In genomic region chr4:89067407-89067806, GRCh38 we compare ENCODE assay signal across 14 cellular contexts.
"Had no signal": no experiment of that assay in that cellular context is flagged by ENCODE, and none has a peak within 500 bp of the region (broad histone marks: within the 10 kb centered on the region; RNA-seq: fewer than 3 reads in every experiment).

No MANE protein-coding gene starts in this region.

- H3K36me3 ChIP-seq: esophagus muscularis mucosa, heart right ventricle, sigmoid colon, suprapubic skin had no signal

- H3K4me3 ChIP-seq: dorsolateral prefrontal cortex, esophagus muscularis mucosa, heart right ventricle, psoas muscle, sigmoid colon, suprapubic skin had no signal

- DNase-seq: amygdala; dorsolateral prefrontal cortex; foreskin melanocyte; heart right ventricle; psoas muscle; sigmoid colon; stimulated activated CD4-positive, alpha-beta T cell treated with anti-CD3 and anti-CD28 coated beads, Interleukin-12 subunit alpha, Interleukin-12 subunit beta, amount 100 ng/mL, for 4 hours; stimulated activated naive CD4-positive, alpha-beta T cell treated with Interleukin-2 at 50 U/mL for 16 hours had no signal

- H3K27ac Mint-ChIP-seq: activated naive CD4-positive, alpha-beta T cell treated with anti-CD3 and anti-CD28 coated beads, Interleukin-2, amount 50 U/mL, for 24 hours; activated T-helper 2 cell treated with anti-CD3 and anti-CD28 coated beads, Interferon-gamma antibody, Interleukin-2, Interleukin-4, amounts not matched to agents 10 μg/mL and 5 μg/mL and 100 μg/mL, durations not matched to agents 14 hours and 24 hours and 36 hours; T-helper 2 cell treated with Interferon-gamma antibody and Interleukin-4, amounts not matched to agents 5 μg/mL and 100 μg/mL, for 36 hours had no signal

- H3K4me1 ChIP-seq: esophagus muscularis mucosa, heart right ventricle, psoas muscle, sigmoid colon, suprapubic skin had no signal

- ATAC-seq: activated CD4-positive, CD25-positive, alpha-beta regulatory T cell treated with anti-CD3 and anti-CD28 coated beads, Interleukin-2, amount 50 U/mL, for 24 hours; heart right ventricle; psoas muscle had no signal

- H3K36me3 Mint-ChIP-seq: activated naive CD4-positive, alpha-beta T cell treated with anti-CD3 and anti-CD28 coated beads, Interleukin-2, amount 50 U/mL, for 24 hours had no signal

- H3K4me1 Mint-ChIP-seq: activated naive CD4-positive, alpha-beta T cell treated with anti-CD3 and anti-CD28 coated beads, Interleukin-2, amount 50 U/mL, for 24 hours had no signal

- H3K27ac ChIP-seq: dorsolateral prefrontal cortex, esophagus muscularis mucosa, heart right ventricle, psoas muscle, sigmoid colon, suprapubic skin had no signal

- H3K9me3 ChIP-seq: esophagus muscularis mucosa, heart right ventricle, psoas muscle, sigmoid colon, suprapubic skin had no signal

- H3K4me3 Mint-ChIP-seq: activated naive CD4-positive, alpha-beta T cell treated with anti-CD3 and anti-CD28 coated beads, Interleukin-2, amount 50 U/mL, for 24 hours; T-helper 2 cell treated with Interferon-gamma antibody and Interleukin-4, amounts not matched to agents 5 μg/mL and 100 μg/mL, for 36 hours had no signal
